In the genomic region with DNA sequence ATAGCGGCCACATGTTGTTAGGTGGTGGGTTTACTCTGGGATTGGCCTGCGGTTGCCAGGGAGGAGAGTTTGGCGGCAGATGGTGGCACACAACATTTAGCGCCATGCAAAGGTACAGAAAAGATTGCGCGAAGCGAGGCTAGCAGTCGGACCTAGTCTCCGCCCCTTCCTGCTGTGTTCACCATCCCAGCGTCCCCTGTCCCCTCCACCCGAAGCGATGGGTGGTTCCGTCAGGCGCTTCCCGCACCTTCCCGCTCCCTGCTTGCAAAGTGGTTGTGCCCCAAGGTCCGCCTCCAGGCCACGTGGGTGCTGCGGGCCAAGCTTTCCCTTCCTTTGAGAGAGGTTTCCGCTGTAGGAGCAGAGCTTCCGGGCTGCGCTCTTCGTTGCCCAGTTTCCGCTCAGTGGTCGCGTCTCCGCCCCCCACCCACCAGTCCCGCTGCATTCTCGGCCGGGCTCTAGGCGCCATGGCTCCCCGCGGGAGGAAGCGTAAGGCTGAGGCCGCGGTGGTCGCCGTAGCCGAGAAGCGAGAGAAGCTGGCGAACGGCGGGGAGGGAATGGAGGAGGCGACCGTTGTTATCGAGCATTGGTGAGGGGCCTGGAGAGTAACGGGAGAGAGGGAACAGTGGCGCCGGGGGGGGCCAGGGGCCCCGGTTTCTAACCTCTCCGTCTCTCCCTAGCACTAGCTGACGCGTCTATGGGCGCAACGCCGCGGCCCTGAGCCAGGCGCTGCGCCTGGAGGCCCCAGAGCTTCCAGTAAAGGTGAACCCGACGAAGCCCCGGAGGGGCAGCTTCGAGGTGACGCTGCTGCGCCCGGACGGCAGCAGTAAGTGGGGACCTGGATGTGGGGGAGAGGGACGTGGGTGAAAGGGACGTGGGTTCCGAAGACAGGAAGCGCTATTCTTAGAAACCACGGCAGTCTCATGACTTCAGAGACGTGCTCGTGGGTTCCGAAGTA, we compare ENCODE assay signal across 8 cellular contexts. TPM values are rescaled to one million over a fixed set of nuclear protein-coding genes. Genes with fewer than 3 reads are reported as not detected.
A peak's percentile ranks its signal among the peaks of the same experiment; 100 is the strongest.
DNase-seq lines count a peak whose midpoint lies in the region; ATAC-seq and TF ChIP-seq lines count a peak whose summit lies in the region.

A gene with protein sequence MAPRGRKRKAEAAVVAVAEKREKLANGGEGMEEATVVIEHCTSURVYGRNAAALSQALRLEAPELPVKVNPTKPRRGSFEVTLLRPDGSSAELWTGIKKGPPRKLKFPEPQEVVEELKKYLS (plus strand): TSS at position 360 of the 955 bp plus-strand sequence. CDS start 105 bp downstream, at position 465.

- peaks cover 34% of the 10 kb centered on the region for H3K4me1 Mint-ChIP-seq in activated naive CD8-positive, alpha-beta T cell treated with anti-CD3 and anti-CD28 coated beads for 36 hours
- H3K4me1 Mint-ChIP-seq in glutamatergic neuron (ENCODE audit: low read depth, unreplicated experiment), result peaks cover 13% of the 10 kb centered on the region

- H3K9me3 Mint-ChIP-seq in activated naive CD8-positive, alpha-beta T cell treated with anti-CD3 and anti-CD28 coated beads for 36 hours, result no peaks in the 10 kb centered on the region
- peaks cover 3% of the 10 kb centered on the region for H3K9me3 Mint-ChIP-seq in glutamatergic neuron (ENCODE audit: unreplicated experiment)

- H3K36me3 ChIP-seq in osteoblast (ENCODE audit: insufficient read depth, low read length) (peaks cover 44% of the 10 kb centered on the region), thoracic aorta (peaks cover 30% of the 10 kb centered on the region)

- H3K9me3 ChIP-seq in osteoblast (ENCODE audit: low read depth, low read length) (no peaks in the 10 kb centered on the region), thoracic aorta (no peaks in the 10 kb centered on the region)

- no peaks in the 10 kb centered on the region for H3K27me3 Mint-ChIP-seq in activated naive CD8-positive, alpha-beta T cell treated with anti-CD3 and anti-CD28 coated beads for 36 hours
- peaks cover 8% of the 10 kb centered on the region for H3K27me3 Mint-ChIP-seq in glutamatergic neuron (ENCODE audit: unreplicated experiment)

- H3K4me3 ChIP-seq in osteoblast (ENCODE audit: insufficient read depth, low read length) (peak within 1 kb of the TSS; percentile 98), thoracic aorta (peak within 1 kb of the TSS; percentile 86)

- peak within 1 kb of the TSS; percentile 93 for H3K27ac ChIP-seq in osteoblast (ENCODE audit: low read depth, low read length)
- H3K27ac ChIP-seq in thoracic aorta, result peak within 1 kb of the TSS; percentile 84 to 95

- peaks cover 50% of the 10 kb centered on the region for H3K36me3 Mint-ChIP-seq in activated naive CD8-positive, alpha-beta T cell treated with anti-CD3 and anti-CD28 coated beads for 36 hours
- H3K36me3 Mint-ChIP-seq in glutamatergic neuron (ENCODE audit: unreplicated experiment), result peaks cover 4% of the 10 kb centered on the region

- H3K79me2 ChIP-seq in osteoblast (ENCODE audit: insufficient read depth, low read length), result peaks cover 41% of the 10 kb centered on the region

- peak within 1 kb of the TSS; percentile 97 for H2AFZ ChIP-seq in osteoblast (ENCODE audit: low read length)

- CTCF ChIA-PET in GM10248 (lab: Yijun Ruan, JAX), result interaction anchor here (0.6 to 13.5 kb wide), 7 partner anchors 10 to 60 kb away, joined by 3 to 142 read pairs (median 3); a partner anchor contains a TSS

- H3K27me3 ChIP-seq in osteoblast (ENCODE audit: insufficient read depth, low read length) (no peaks in the 10 kb centered on the region), thoracic aorta (replicated peaks; ENCODE audit: insufficient read depth) (no peaks in the 10 kb centered on the region)

- peak within 1 kb of the TSS; percentile 99 for H3K4me3 Mint-ChIP-seq in activated naive CD8-positive, alpha-beta T cell treated with anti-CD3 and anti-CD28 coated beads for 36 hours
- H3K4me3 Mint-ChIP-seq in glutamatergic neuron (ENCODE audit: unreplicated experiment), result peak within 1 kb of the TSS; percentile 99

- peak; percentile 91 for DNase-seq in GM10248 (ENCODE audit: extremely low spot score)
- peak; percentile 97 for DNase-seq in NCI-H1105 (lab: John Stamatoyannopoulos, UW)
- peak; percentile 97 for DNase-seq in SKM-1 treated with dmso at 0.1 percent for 144 hours (lab: John Stamatoyannopoulos, UW; ENCODE audit: unreplicated experiment)
- DNase-seq in activated naive CD8-positive, alpha-beta T cell treated with anti-CD3 and anti-CD28 coated beads for 36 hours, result peak; percentile 98
- peak; percentile 95 for DNase-seq in glutamatergic neuron
- peak; percentile 98 for DNase-seq in osteoblast (ENCODE audit: insufficient read length, low spot score, missing footprints)
- peak; percentile 85 for DNase-seq in thoracic aorta (ENCODE audit: low spot score)

- POLR2A ChIA-PET in GM10248 (lab: Yijun Ruan, JAX), result interaction anchor here (0.5 to 1.8 kb wide), 6 partner anchors 10 to 76 kb away, joined by 3 to 8 read pairs (median 5); a partner anchor contains a TSS

- no peak for TF ChIP-seq CTCF in GM10248 (IDR thresholded peaks at IDR 0.05; ENCODE audit: control extremely low read depth, extremely low read depth, low read depth, missing control alignments)
- no peak for TF ChIP-seq CTCF in glutamatergic neuron (IDR thresholded peaks at IDR 0.05; ENCODE audit: partially characterized antibody, unreplicated experiment)
- TF ChIP-seq CTCF in osteoblast (IDR thresholded peaks at IDR 0.05; ENCODE audit: extremely low read depth, low read depth, low read length), result no peak
- no peak for TF ChIP-seq CTCF in thoracic aorta (IDR thresholded peaks at IDR 0.05)

- peak within 1 kb of the TSS; percentile 96 for H3K4me2 ChIP-seq in osteoblast (ENCODE audit: insufficient read depth, low read length)

- H3K27ac Mint-ChIP-seq in activated naive CD8-positive, alpha-beta T cell treated with anti-CD3 and anti-CD28 coated beads for 36 hours, result peak within 1 kb of the TSS; percentile 99
- H3K27ac Mint-ChIP-seq in glutamatergic neuron (ENCODE audit: unreplicated experiment), result peak within 1 kb of the TSS; percentile 96

- H4K20me1 ChIP-seq in osteoblast (ENCODE audit: insufficient read depth, low read length), result peaks cover 9% of the 10 kb centered on the region

- ATAC-seq in HG02623 (IDR thresholded peaks at IDR 0.05; ENCODE audit: unreplicated experiment) (peak; percentile 86), thoracic aorta (ENCODE audit: insufficient number of reproducible peaks, low FRiP score, low read depth) (peak; percentile 99)

- H3K4me1 ChIP-seq in osteoblast (ENCODE audit: insufficient read depth, low read length) (peaks cover 10% of the 10 kb centered on the region), thoracic aorta (ENCODE audit: control insufficient read depth in 1 of 2, low read depth in 2 of 2) (peaks cover 3 to 19% of the 10 kb centered on the region in 2 donors)

RNA-seq across cellular contexts. Expression of the gene that starts here (rescaled TPM):
- total RNA-seq in activated naive CD8-positive, alpha-beta T cell treated with anti-CD3 and anti-CD28 coated beads for 36 hours, result 100 to 1,000 TPM; 255 to 290 TPM
- 98.8 TPM for total RNA-seq in glutamatergic neuron (ENCODE audit: unreplicated experiment)
- total RNA-seq in osteoblast, result 58.9 and 68.8 TPM in 2 replicates
- total RNA-seq in thoracic aorta, result 10 to 100 TPM; 73.9 to 78.0 TPM

Comparison
In these comparisons a context has a peak if more than half of its experiments do, and no peak if none do; other contexts are left out.
1. Peak in every context shown above with its lines: DNase-seq, ATAC-seq, H3K4me3 ChIP-seq and H3K27ac ChIP-seq.